In genomic region chr19:56837492-56837891, GRCh38 we compare ENCODE assay signal across 10 cellular contexts. TPM values are rescaled to one million over a fixed set of nuclear protein-coding genes. Genes with fewer than 3 reads are reported as not detected.
DNase-seq lines count a peak whose midpoint lies in the region; FAIRE-seq and TF ChIP-seq lines count a peak whose summit lies in the region.
"Had no signal": no experiment of that assay in that cellular context is flagged by ENCODE, and none has a peak within 500 bp of the region (broad histone marks: within the 10 kb centered on the region; RNA-seq: fewer than 3 reads in every experiment).

No MANE protein-coding gene starts in this region.

- no peak overlapping the region for H3K23ac ChIP-seq in mesenchymal stem cell (ENCODE audit: low read length in 2 of 2)

- TF ChIP-seq POLR2A in H54 (IDR thresholded peaks at IDR 0.05; ENCODE audit: low read depth, low read length) = no peak

- no peak overlapping the region for H2BK120ac ChIP-seq in mesenchymal stem cell (ENCODE audit: low read depth, low read length)

- H3K27me3 ChIP-seq in dorsolateral prefrontal cortex (no peaks in the 10 kb centered on the region), mesenchymal stem cell (ENCODE audit: control insufficient read depth in 1 of 2, insufficient read depth in 1 of 2, low read length in 2 of 2) (no peaks in the 10 kb centered on the region), Karpas-422 (ENCODE audit: low read length) (no peaks in the 10 kb centered on the region)

- intact Hi-C loops in dorsolateral prefrontal cortex (cut with DNase I) = loop anchor here (2.0 to 5.0 kb wide), 7 partner anchors 70 to 260 kb away; no protein-coding TSS in a partner anchor

- no peak overlapping the region for H2BK12ac ChIP-seq in mesenchymal stem cell (ENCODE audit: low read length in 2 of 2)

- H4K91ac ChIP-seq in mesenchymal stem cell (ENCODE audit: low read length) = no peak overlapping the region

- no peak overlapping the region for H3K4ac ChIP-seq in mesenchymal stem cell (ENCODE audit: low read depth in 1 of 2, low read length in 2 of 2)

- H2BK15ac ChIP-seq in mesenchymal stem cell (ENCODE audit: low read depth, poor library complexity, severe bottlenecking) = no peak overlapping the region

- H3K36me3 ChIP-seq in mesenchymal stem cell (ENCODE audit: control insufficient read depth in 1 of 2, insufficient read depth in 2 of 2, low read depth in 1 of 2, low read length in 2 of 2) = no peaks in the 10 kb centered on the region
- H3K36me3 ChIP-seq in Karpas-422 (ENCODE audit: insufficient read depth, low read length) = no peaks in the 10 kb centered on the region

- WGBS in mesenchymal stem cell = 91% methylated on average over 21 of the region's 21 CpGs

- peak overlapping the region; percentile 47 to 86 (median 66) for H3K4me3 ChIP-seq in dorsolateral prefrontal cortex
- peak overlapping the region; percentile 37 to 78 for H3K4me3 ChIP-seq in mesenchymal stem cell (ENCODE audit: insufficient read depth in 1 of 2, low read depth in 1 of 2, low read length in 2 of 2)
- H3K4me3 ChIP-seq in Karpas-422 (ENCODE audit: low read length) = no peak overlapping the region

- H4K20me1 ChIP-seq in Karpas-422 (ENCODE audit: insufficient read depth, low read depth, low read length) = no peaks in the 10 kb centered on the region

- H2AK5ac ChIP-seq in mesenchymal stem cell (ENCODE audit: low read length, severe bottlenecking) = no peak overlapping the region

- H3K9me3 ChIP-seq in mesenchymal stem cell (ENCODE audit: control insufficient read depth, low read length) (peaks cover 9% of the 10 kb centered on the region), Karpas-422 (ENCODE audit: low read length) (peaks cover 27% of the 10 kb centered on the region)

- H2AFZ ChIP-seq in mesenchymal stem cell (ENCODE audit: low read depth, low read length) (no peak overlapping the region), Karpas-422 (ENCODE audit: low read length) (no peak overlapping the region)

- H3K27me3 Mint-ChIP-seq in activated naive CD4-positive, alpha-beta T cell treated with anti-CD3 and anti-CD28 coated beads, Interleukin-2, amount 50 U/mL, for 24 hours = peaks cover 17% of the 10 kb centered on the region
- H3K27me3 Mint-ChIP-seq in HFFc6 (ENCODE audit: insufficient read depth) = no peaks in the 10 kb centered on the region; the same call in 1 of the 2 replicates

- no peaks in the 10 kb centered on the region for H3K4me1 Mint-ChIP-seq in activated naive CD4-positive, alpha-beta T cell treated with anti-CD3 and anti-CD28 coated beads, Interleukin-2, amount 50 U/mL, for 24 hours
- H3K4me1 Mint-ChIP-seq in HFFc6 (ENCODE audit: low read depth) = no peaks in the 10 kb centered on the region

- no peak overlapping the region for H3K14ac ChIP-seq in mesenchymal stem cell (ENCODE audit: low read length in 2 of 2)

- H3K4me1 ChIP-seq in mesenchymal stem cell (ENCODE audit: control insufficient read depth, insufficient read depth, low read depth, low read length) (no peaks in the 10 kb centered on the region), Karpas-422 (ENCODE audit: low read length) (no peaks in the 10 kb centered on the region)

- no peaks in the 10 kb centered on the region for H3K79me1 ChIP-seq in mesenchymal stem cell (replicated peaks; ENCODE audit: low read length, poor library complexity, severe bottlenecking)

- no peak for DNase-seq in activated naive CD4-positive, alpha-beta T cell (lab: John Stamatoyannopoulos, UW)
- peak; percentile 75 to 90 (median 84) for DNase-seq in dorsolateral prefrontal cortex
- no peak for DNase-seq in mesenchymal stem cell
- DNase-seq in ureter (ENCODE audit: low spot score) = peak; percentile 86
- no peak for DNase-seq in H54 (ENCODE audit: insufficient read length, low spot score)
- no peak for DNase-seq in HFFc6
- no peak for DNase-seq in Karpas-422
- DNase-seq: activated gamma-delta T cell treated with Interleukin-2 at 50 U/mL for 16 hours, NCI-H526 treated with DMSO at 0.1 percent for 48 hours had no signal

- H3K4me3 Mint-ChIP-seq in activated naive CD4-positive, alpha-beta T cell treated with anti-CD3 and anti-CD28 coated beads, Interleukin-2, amount 50 U/mL, for 24 hours = peak overlapping the region; percentile 20
- no peak overlapping the region for H3K4me3 Mint-ChIP-seq in HFFc6

- H3K9me3 Mint-ChIP-seq in activated naive CD4-positive, alpha-beta T cell treated with anti-CD3 and anti-CD28 coated beads, Interleukin-2, amount 50 U/mL, for 24 hours = peaks cover 36% of the 10 kb centered on the region
- H3K9me3 Mint-ChIP-seq in HFFc6 = peaks cover 66% of the 10 kb centered on the region

- no peak overlapping the region for H4K8ac ChIP-seq in mesenchymal stem cell (ENCODE audit: low read length)

- no peak overlapping the region for H3K27ac Mint-ChIP-seq in activated naive CD4-positive, alpha-beta T cell treated with anti-CD3 and anti-CD28 coated beads, Interleukin-2, amount 50 U/mL, for 24 hours
- no peak overlapping the region for H3K27ac Mint-ChIP-seq in HFFc6

- H3K36me3 Mint-ChIP-seq in activated naive CD4-positive, alpha-beta T cell treated with anti-CD3 and anti-CD28 coated beads, Interleukin-2, amount 50 U/mL, for 24 hours = peaks cover 17% of the 10 kb centered on the region
- H3K36me3 Mint-ChIP-seq in HFFc6 (ENCODE audit: low read depth) = peaks cover 10% of the 10 kb centered on the region

- H3K4me2 ChIP-seq in mesenchymal stem cell (ENCODE audit: low read length, poor library complexity, severe bottlenecking) (no peak overlapping the region), Karpas-422 (ENCODE audit: low read depth, low read length, poor library complexity, severe bottlenecking) (no peak overlapping the region)

- H3K18ac ChIP-seq in mesenchymal stem cell (ENCODE audit: low read depth in 1 of 2, low read length in 2 of 2) = no peak overlapping the region

- FAIRE-seq in H54 (lab: Jason Lieb, UNC) = no peak

- TF ChIP-seq CTCF in dorsolateral prefrontal cortex (IDR thresholded peaks at IDR 0.05 in 54 of 56, conservative IDR thresholded peaks at IDR 0.05 in 2 of 56; ENCODE audit: low read depth in 1 of 56, partially characterized antibody in 56 of 56) (peak in 54 of 56 donors; percentile 49 to 77 (median 64)), HFFc6 (IDR thresholded peaks at IDR 0.05) (no peak)

- H3K9ac ChIP-seq in mesenchymal stem cell (ENCODE audit: low read length) = peak overlapping the region; percentile 79
- no peak overlapping the region for H3K9ac ChIP-seq in Karpas-422 (ENCODE audit: low read length)

- H3K27ac ChIP-seq in dorsolateral prefrontal cortex = peak overlapping the region in 58 of 59 donors; percentile 62 to 99 (median 94)
- H3K27ac ChIP-seq in mesenchymal stem cell (ENCODE audit: low read length, poor library complexity, severe bottlenecking) = no peak overlapping the region
- no peak overlapping the region for H3K27ac ChIP-seq in Karpas-422 (ENCODE audit: low read length)

- H3K9me2 ChIP-seq in Karpas-422 (replicated peaks; ENCODE audit: insufficient read depth, low read length) = no peaks in the 10 kb centered on the region

- H3K79me2 ChIP-seq in Karpas-422 (ENCODE audit: low read length) = no peaks in the 10 kb centered on the region

- H2BK5ac ChIP-seq in mesenchymal stem cell (ENCODE audit: low read depth, low read length, poor library complexity, severe bottlenecking) = no peak overlapping the region

RNA-seq across cellular contexts. Expression of gene PEG3, which starts 3.0 kb away (rescaled TPM):
- total RNA-seq in dorsolateral prefrontal cortex = 100 to 1,000 TPM; 102 to 326 (median 229) TPM
- not detected for polyA plus RNA-seq in mesenchymal stem cell (2013, experiment 1 of 2)
- not detected for polyA plus RNA-seq in mesenchymal stem cell (2013, experiment 2 of 2)
- total RNA-seq in ureter = 13.7 TPM
- not detected for total RNA-seq in HFFc6 (2021; fragmentation: NEBNext Ultra II Directional; extraction: Animal tissue kit (Norgen Biotek cat#: 25700))
- total RNA-seq in Karpas-422 (2014; rRNA removed; shearing (Covaris generic); ENCODE audit: low replicate concordance) = not detected in 2 replicates

RNA-seq across cellular contexts. Expression of gene ZIM2, which starts 3.0 kb away (rescaled TPM):
- total RNA-seq in dorsolateral prefrontal cortex = 10 to 100 TPM in 29 of 120 experiments, 1 to 10 TPM in 91; 1.8 to 26.0 (median 7.0) TPM
- not detected for polyA plus RNA-seq in mesenchymal stem cell (2013, experiment 1 of 2)
- polyA plus RNA-seq in mesenchymal stem cell (2013, experiment 2 of 2) = not detected
- total RNA-seq in ureter = 0.21 TPM
- not detected for total RNA-seq in HFFc6 (2021; fragmentation: NEBNext Ultra II Directional; extraction: Animal tissue kit (Norgen Biotek cat#: 25700))
- not detected in 2 replicates for total RNA-seq in Karpas-422 (2014; rRNA removed; shearing (Covaris generic); ENCODE audit: low replicate concordance)

Comparison
In these comparisons a context has a peak if more than half of its experiments do, and no peak if none do; other contexts are left out.
1. DNase-seq: peak in dorsolateral prefrontal cortex (10 of 10) and ureter (single experiment); none in activated naive CD4-positive, alpha-beta T cell (0 of 4), mesenchymal stem cell (single experiment), H54 (single experiment), HFFc6 (single experiment) and Karpas-422 (single experiment).
2. H3K27ac ChIP-seq: peak in dorsolateral prefrontal cortex (58 of 59); none in mesenchymal stem cell (single experiment) and Karpas-422 (single experiment).
3. RNA of gene PEG3, which starts 3.0 kb away (total RNA-seq): 102 to 326 TPM in dorsolateral prefrontal cortex and 13.7 TPM in ureter (single experiment); not detected in HFFc6 and not detected in Karpas-422; every median in the first group is over 10 times any median in the second.